Comparison of ENCODE assay signal across 13 cellular contexts in the genomic region with DNA sequence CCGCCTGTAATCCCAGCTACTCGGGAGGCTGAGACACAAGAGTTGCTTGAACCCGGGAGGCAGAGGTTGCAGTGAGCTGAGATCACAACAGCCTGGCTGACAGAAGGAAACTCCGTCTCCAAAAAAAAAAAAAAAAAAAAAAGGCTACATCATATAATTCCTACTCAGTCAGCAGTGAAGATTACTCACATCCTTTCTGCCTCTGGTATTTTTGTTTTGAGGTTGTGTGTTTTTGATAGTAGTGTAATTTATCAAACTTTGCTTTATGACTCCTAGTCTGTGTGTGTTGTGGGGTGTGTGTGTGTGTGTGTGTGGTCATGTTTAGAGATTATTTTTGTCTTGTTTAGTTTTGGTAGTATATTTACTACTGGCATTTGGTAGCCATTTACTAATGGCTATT. TPM values are rescaled to one million over a fixed set of nuclear protein-coding genes. Genes with fewer than 3 reads are reported as not detected.
DNase-seq lines count a peak whose midpoint lies in the region; ATAC-seq lines count a peak whose summit lies in the region.
"Had no signal": no experiment of that assay in that cellular context is flagged by ENCODE, and none has a peak within 500 bp of the region (broad histone marks: within the 10 kb centered on the region; RNA-seq: fewer than 3 reads in every experiment).

No MANE protein-coding gene starts in this region.

- DNase-seq in Daoy (ENCODE audit: low read depth) (peak; percentile 48), LHCN-M2 (ENCODE audit: low read depth) (peak; percentile 80), dermis blood vessel endothelial cell (peak; percentile 63), kidney tubule cell (ENCODE audit: low spot score) (peak; percentile 79), LoVo (ENCODE audit: low spot score) (no peak), SKM-1 treated with dmso at 0.1 percent for 144 hours (lab: John Stamatoyannopoulos, UW; ENCODE audit: unreplicated experiment) (no peak), NCI-H1417 (lab: John Stamatoyannopoulos, UW) (no peak)
- DNase-seq: activated T-cell treated with anti-CD3 and anti-CD28 coated beads, Interleukin-2, amount 50 U/mL, for 48 hours; CD4-positive, alpha-beta T cell; NCI-H2081 treated with DMSO at 0.1 percent for 48 hours; psoas muscle; stimulated activated CD4-positive, alpha-beta T cell treated with anti-CD3 and anti-CD28 coated beads, Interleukin-4, amount 100 ng/mL, for 24 hours had no signal

- no peak for ATAC-seq in HG02678 (IDR thresholded peaks at IDR 0.05; ENCODE audit: unreplicated experiment)
- ATAC-seq: psoas muscle had no signal

RNA-seq across cellular contexts. Expression of gene DLGAP5, which starts 29.8 kb away (rescaled TPM):
- total RNA-seq in Daoy (2014; rRNA removed; shearing (Covaris generic)), result 155 and 171 TPM in 2 replicates
- total RNA-seq in LHCN-M2 (2014; rRNA removed) (91.2 and 97.3 TPM in 2 replicates), dermis blood vessel endothelial cell (11.6 and 78.0 TPM in 2 replicates)
- polyA plus RNA-seq in LHCN-M2 (2012), result 16.9 TPM

RNA-seq across cellular contexts. Expression of gene FBXO34, which starts 50.0 kb away (rescaled TPM):
- 16.9 and 24.1 TPM in 2 replicates for total RNA-seq in Daoy (2014; rRNA removed; shearing (Covaris generic))
- total RNA-seq in LHCN-M2 (2014; rRNA removed) (13.7 and 14.0 TPM in 2 replicates), dermis blood vessel endothelial cell (25.2 and 25.7 TPM in 2 replicates)
- 6.3 TPM for polyA plus RNA-seq in LHCN-M2 (2012)

Comparison
In these comparisons a context has a peak if more than half of its experiments do, and no peak if none do; other contexts are left out.
1. DNase-seq: peak in Daoy (single experiment), LHCN-M2 (single experiment), dermis blood vessel endothelial cell (single experiment) and kidney tubule cell (single experiment); none in LoVo (single experiment), SKM-1 treated with dmso at 0.1 percent for 144 hours (single experiment) and NCI-H1417 (0 of 3).